Comparison of ENCODE assay signal across 8 cellular contexts in the genomic region with DNA sequence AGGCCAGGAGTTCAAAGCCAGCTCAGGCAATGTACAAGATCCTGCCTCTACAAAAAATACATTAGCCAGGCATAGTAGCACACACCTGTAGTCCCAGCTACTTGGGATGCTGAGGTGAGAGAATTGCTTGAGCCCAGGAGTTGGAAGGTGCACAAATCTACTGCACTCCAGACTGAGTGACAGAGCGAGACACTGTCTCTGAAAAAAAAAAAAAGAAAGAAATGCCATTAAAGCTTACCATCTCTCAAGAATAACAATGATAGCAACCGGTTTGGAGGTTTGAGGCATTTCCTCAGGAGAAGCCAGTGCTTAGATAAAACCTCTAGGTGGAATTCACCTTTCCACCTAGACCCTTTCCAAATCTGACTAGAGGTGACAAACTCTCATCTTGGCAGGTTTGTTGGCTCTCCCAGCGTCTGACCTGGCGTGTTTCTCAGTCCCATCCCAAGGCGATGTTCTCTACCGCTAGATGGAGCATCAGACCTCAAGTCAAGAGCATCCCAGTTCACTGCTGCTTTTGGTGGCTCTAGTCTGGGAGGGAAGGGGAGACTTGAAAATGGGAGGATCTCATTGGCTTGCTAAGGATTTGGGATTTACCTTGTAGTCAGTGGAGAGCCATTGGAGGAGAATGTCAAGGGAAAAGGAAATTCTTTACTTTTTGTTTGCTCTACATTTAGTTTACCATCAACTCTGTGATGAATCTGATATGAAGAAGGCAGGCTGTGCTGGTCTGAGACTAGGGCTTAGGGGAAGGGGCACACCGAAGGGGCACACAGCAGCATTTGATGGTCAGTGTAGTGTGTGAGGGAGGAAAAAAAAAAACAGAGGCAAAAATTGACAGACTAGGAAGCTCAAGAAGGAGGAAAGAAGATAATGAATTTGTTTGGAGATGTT.
DNase-seq lines count a peak whose midpoint lies in the region; ATAC-seq, FAIRE-seq and TF ChIP-seq lines count a peak whose summit lies in the region.

No MANE protein-coding gene starts in this region.

- peaks cover 0 to 3% of the 10 kb centered on the region in 2 donors for H3K36me3 ChIP-seq in kidney (ENCODE audit: control insufficient read depth in 1 of 2, insufficient read depth in 2 of 2, low read length in 2 of 2)

- H3K4me1 ChIP-seq in kidney (ENCODE audit: control insufficient read depth in 1 of 2, insufficient read depth in 1 of 2, low read depth in 1 of 2, low read length in 2 of 2): peaks cover 0 to under 1% of the 10 kb centered on the region in 2 donors

- no peak for FAIRE-seq in kidney (lab: Jason Lieb, UNC)

- intact Hi-C loops in kidney (cut with DNase I): loop anchor here (10.0 kb wide), 1 partner anchor 64 kb away; a partner anchor contains a TSS

- peak; percentile 83 for ATAC-seq in GM19025 (IDR thresholded peaks at IDR 0.05; ENCODE audit: low read depth, unreplicated experiment)

- TF ChIP-seq CTCF in cardiac fibroblast (IDR thresholded peaks at IDR 0.05; ENCODE audit: low read depth, low read length): peak; percentile 90
- TF ChIP-seq CTCF in kidney (IDR thresholded peaks at IDR 0.05; ENCODE audit: borderline replicate concordance, extremely low read depth, insufficient read depth): peak; percentile 75

- no peak overlapping the region for H3K27ac ChIP-seq in kidney (ENCODE audit: low read depth in 2 of 2, low read length in 2 of 2)

- no peak overlapping the region for H3K9ac ChIP-seq in kidney (ENCODE audit: low read length in 2 of 2)

- H3K9me3 ChIP-seq in kidney (ENCODE audit: control insufficient read depth in 1 of 2, low read length in 2 of 2): no peaks in the 10 kb centered on the region

- H3K4me3 ChIP-seq in cardiac fibroblast (replicated peaks in 1 of 2; ENCODE audit: low read depth in 2 of 2, low read length in 2 of 2) (no peak overlapping the region), kidney (ENCODE audit: low read length in 2 of 2) (no peak overlapping the region)

- DNase-seq in AG08396 (ENCODE audit: low spot score) (peak; percentile 78), HT1080 (ENCODE audit: low read depth) (peak; percentile 52), SKM-1 treated with dmso at 0.1 percent for 144 hours (lab: John Stamatoyannopoulos, UW; ENCODE audit: unreplicated experiment) (peak; percentile 40), cardiac fibroblast (ENCODE audit: low read depth in 2 of 2) (peak; percentile 79 to 80), kidney (no peak), NCI-H526 treated with DMSO at 0.1 percent for 48 hours (lab: John Stamatoyannopoulos, UW) (no peak)
- peak; percentile 29 for DNase-seq in stimulated activated CD4-positive, alpha-beta T cell treated with anti-CD3 and anti-CD28 coated beads, Interleukin-4, amount 100 ng/mL, for 24 hours

Comparison
In these comparisons a context has a peak if more than half of its experiments do, and no peak if none do; other contexts are left out.
1. DNase-seq: peak in AG08396 (single experiment), HT1080 (single experiment), SKM-1 treated with dmso at 0.1 percent for 144 hours (single experiment), cardiac fibroblast (2 of 2) and stimulated activated CD4-positive, alpha-beta T cell treated with anti-CD3 and anti-CD28 coated beads, Interleukin-4, amount 100 ng/mL, for 24 hours (single experiment); none in kidney (single experiment) and NCI-H526 treated with DMSO at 0.1 percent for 48 hours (single experiment).